Comparison of ENCODE assay signal across 16 cellular contexts in genomic region chr15:49521802-49522201, GRCh38.
DNase-seq lines count a peak whose midpoint lies in the region; ATAC-seq and TF ChIP-seq lines count a peak whose summit lies in the region.
"Had no signal": no experiment of that assay in that cellular context is flagged by ENCODE, and none has a peak within 500 bp of the region (broad histone marks: within the 10 kb centered on the region; RNA-seq: fewer than 3 reads in every experiment).

No MANE protein-coding gene starts in this region.

- H4K20me1 ChIP-seq in GM23338 (replicated peaks; ENCODE audit: insufficient read depth): no peaks in the 10 kb centered on the region
- H4K20me1 ChIP-seq: BLaER1 had no signal

- ATAC-seq in GM23338 (no peak), GM18861 (IDR thresholded peaks at IDR 0.05; ENCODE audit: unreplicated experiment) (no peak), GM18502 (IDR thresholded peaks at IDR 0.05; ENCODE audit: poor library complexity, unreplicated experiment) (no peak)
- ATAC-seq: activated CD8-positive, alpha-beta T cell treated with anti-CD3 and anti-CD28 coated beads for 36 hours; activated naive CD4-positive, alpha-beta T cell treated with anti-CD3 and anti-CD28 coated beads, Interleukin-2, amount 50 U/mL, for 72 hours; left lung had no signal

- DNase-seq in A673 (ENCODE audit: low spot score) (peak; percentile 12), GM23338 (ENCODE audit: low spot score) (peak; percentile 13), OCI-M1 (lab: John Stamatoyannopoulos, UW) (peak; percentile 87), epithelial cell of esophagus (ENCODE audit: low read depth) (peak; percentile 29), Ammon's horn (ENCODE audit: low spot score) (no peak)
- DNase-seq in stimulated activated CD4-positive, alpha-beta T cell treated with anti-CD3 and anti-CD28 coated beads, Interleukin-15, amount 100 ng/mL, for 24 hours: no peak
- DNase-seq: activated CD8-positive, alpha-beta T cell treated with anti-CD3 and anti-CD28 coated beads for 36 hours; colonic mucosa; H7; left lung; NCI-H446 treated with DMSO at 0.1 percent for 48 hours; stimulated activated CD8-positive, alpha-beta memory T cell treated with anti-CD3 and anti-CD28 coated beads, Interleukin-4, amount 100 ng/mL, for 48 hours had no signal

- peaks cover 10% of the 10 kb centered on the region; the same call in 1 of the 2 replicates for H3K9me2 ChIP-seq in GM23338 (ENCODE audit: insufficient read depth)

- no peak overlapping the region for H3K4me3 ChIP-seq in A673 (ENCODE audit: low read depth, low read length, poor library complexity, severe bottlenecking)
- H3K4me3 ChIP-seq in GM23338: no peak overlapping the region
- H3K4me3 ChIP-seq in epithelial cell of esophagus (ENCODE audit: low read length): no peak overlapping the region
- H3K4me3 ChIP-seq: BLaER1, colonic mucosa, left lung had no signal

- H3K27ac Mint-ChIP-seq in GM23338: no peak overlapping the region
- H3K27ac Mint-ChIP-seq: activated CD8-positive, alpha-beta T cell treated with anti-CD3 and anti-CD28 coated beads for 36 hours; activated naive CD4-positive, alpha-beta T cell treated with anti-CD3 and anti-CD28 coated beads, Interleukin-2, amount 50 U/mL, for 72 hours had no signal

- H3K27me3 Mint-ChIP-seq in GM23338 (ENCODE audit: insufficient read depth, low read depth, poor library complexity): peaks cover 2% of the 10 kb centered on the region

- no peaks in the 10 kb centered on the region for H3F3A ChIP-seq in GM23338 (replicated peaks; ENCODE audit: low read depth)

- H3K4me1 Mint-ChIP-seq in GM23338: no peaks in the 10 kb centered on the region

- no TSS peak for BruUV-seq in A673 (replicated peaks; lab: Mats Ljungman, UMichigan)

- no peaks in the 10 kb centered on the region for H3K79me2 ChIP-seq in GM23338 (replicated peaks; ENCODE audit: insufficient read depth)

- CTCF ChIA-PET in A673 (lab: Charles Lee): no interaction called here

- H3K27ac ChIP-seq in A673 (ENCODE audit: low read depth, low read length, poor library complexity, severe bottlenecking) (no peak overlapping the region), GM23338 (ENCODE audit: low read depth) (no peak overlapping the region)
- H3K27ac ChIP-seq: BLaER1, colonic mucosa, left lung had no signal

- TF ChIP-seq CTCF in A673 (conservative IDR thresholded peaks at IDR 0.05; ENCODE audit: low read depth, low read length) (no peak), GM23338 (conservative IDR thresholded peaks at IDR 0.05; ENCODE audit: low read depth in 2 of 2) (peak; percentile 19 to 39; a peak in 3 of 4 replicates), epithelial cell of esophagus (IDR thresholded peaks at IDR 0.05; ENCODE audit: insufficient read depth, low read depth, low read length, missing control alignments) (peak; percentile 23)

- no peaks in the 10 kb centered on the region for H3K9me3 ChIP-seq in A673 (ENCODE audit: low read depth, low read length, poor library complexity, severe bottlenecking)
- H3K9me3 ChIP-seq: colonic mucosa had no signal

- H3K4me1 ChIP-seq in A673 (ENCODE audit: insufficient read depth, low read length, poor library complexity, severe bottlenecking) (no peaks in the 10 kb centered on the region), GM23338 (ENCODE audit: insufficient read depth) (no peaks in the 10 kb centered on the region)
- H3K4me1 ChIP-seq: BLaER1, colonic mucosa, left lung had no signal

- H3K36me3 ChIP-seq in A673 (ENCODE audit: insufficient read depth, low read length, poor library complexity, severe bottlenecking) (no peaks in the 10 kb centered on the region), GM23338 (ENCODE audit: insufficient read depth) (peaks cover 4% of the 10 kb centered on the region; the same call in 1 of the 2 replicates)
- H3K36me3 ChIP-seq: BLaER1, colonic mucosa, left lung had no signal

- peaks cover 11% of the 10 kb centered on the region for H3K36me3 Mint-ChIP-seq in GM23338 (ENCODE audit: low read depth)

- POLR2A ChIA-PET in A673 (lab: Charles Lee; ENCODE audit: low non-redundant PET): no interaction called here

- H3K27me3 ChIP-seq in A673 (replicated peaks; ENCODE audit: insufficient read depth, low read depth, low read length, poor library complexity) (no peaks in the 10 kb centered on the region), GM23338 (ENCODE audit: insufficient read depth) (no peaks in the 10 kb centered on the region)
- H3K27me3 ChIP-seq: BLaER1, colonic mucosa, left lung had no signal

- intact Hi-C loops in A673 (cut with micrococcal nuclease; ENCODE audit: unreplicated experiment): no loop called here

- no peak overlapping the region for H2AFZ ChIP-seq in GM23338

- no peak overlapping the region for H3K4me3 Mint-ChIP-seq in GM23338
- H3K4me3 Mint-ChIP-seq: activated CD8-positive, alpha-beta T cell treated with anti-CD3 and anti-CD28 coated beads for 36 hours had no signal

- no peak overlapping the region for H3K4me2 ChIP-seq in GM23338
- H3K4me2 ChIP-seq: BLaER1 had no signal

- peaks cover 30% of the 10 kb centered on the region for H3K9me3 Mint-ChIP-seq in GM23338

TF ChIP-seq in GM23338, 12 proteins besides CTCF, POLR2A, EP300 and RAD21 (continues in another document):
- no peak for TF ChIP-seq ZNF114 (CRISPR knock-in tag; IDR thresholded peaks at IDR 0.05)
- TF ChIP-seq JUNB (IDR thresholded peaks at IDR 0.05; ENCODE audit: unreplicated experiment): no peak
- no peak for TF ChIP-seq ETS1 (IDR thresholded peaks at IDR 0.05)
- TF ChIP-seq CREB1 (CRISPR knock-in tag; IDR thresholded peaks at IDR 0.05; ENCODE audit: low read depth): no peak
- TF ChIP-seq ZNF331 (CRISPR knock-in tag; IDR thresholded peaks at IDR 0.05; ENCODE audit: low read depth): no peak
- TF ChIP-seq POLR2AphosphoS5 (IDR thresholded peaks at IDR 0.05; ENCODE audit: low read depth): no peak
- TF ChIP-seq EZH2 (IDR thresholded peaks at IDR 0.05; ENCODE audit: low read depth, unreplicated experiment): no peak
- no peak for TF ChIP-seq REST (IDR thresholded peaks at IDR 0.05; ENCODE audit: unreplicated experiment)
- no peak for TF ChIP-seq EZH2phosphoT487 (IDR thresholded peaks at IDR 0.05; ENCODE audit: unreplicated experiment)
- TF ChIP-seq NANOG (IDR thresholded peaks at IDR 0.05; ENCODE audit: borderline replicate concordance): no peak
- TF ChIP-seq STAT1 (IDR thresholded peaks at IDR 0.05; ENCODE audit: unreplicated experiment): no peak

Comparison
In these comparisons a context has a peak if more than half of its experiments do, and no peak if none do; other contexts are left out.
1. DNase-seq: peak in A673 (single experiment), GM23338 (single experiment), OCI-M1 (single experiment) and epithelial cell of esophagus (single experiment); none in stimulated activated CD4-positive, alpha-beta T cell treated with anti-CD3 and anti-CD28 coated beads, Interleukin-15, amount 100 ng/mL, for 24 hours (single experiment) and Ammon's horn (single experiment).